Comparison of ENCODE assay signal across 23 cellular contexts in genomic region chr10:122336332-122336731, GRCh38.
"Had no signal": no experiment of that assay in that cellular context is flagged by ENCODE, and none has a peak within 500 bp of the region (broad histone marks: within the 10 kb centered on the region; RNA-seq: fewer than 3 reads in every experiment).

No MANE protein-coding gene starts in this region.

- H3K4me1 ChIP-seq: breast epithelium, lower lobe of right lung had no signal

- H3K9me3 ChIP-seq: breast epithelium, heart right ventricle, lower lobe of right lung, sigmoid colon, SK-N-SH, thyroid gland had no signal

- H3K4me3 ChIP-seq: breast epithelium, coronary artery, heart right ventricle, lower lobe of right lung, sigmoid colon, smooth muscle cell, thyroid gland had no signal

- H3K27me3 ChIP-seq: breast epithelium, heart right ventricle, sigmoid colon, thyroid gland had no signal

- ATAC-seq: activated CD4-positive, CD25-positive, alpha-beta regulatory T cell treated with anti-CD3 and anti-CD28 coated beads, Interleukin-2, amount 50 U/mL, for 24 hours; activated CD8-positive, alpha-beta T cell treated with anti-CD3 and anti-CD28 coated beads, Interleukin-2, amount 10 ng/mL, durations not matched to agents 7 days and 5 days; heart right ventricle; left lobe of liver; lower lobe of right lung had no signal

- DNase-seq: activated CD4-positive, alpha-beta T cell treated with anti-CD3 and anti-CD28 coated beads, Interleukin-2, amount 50 U/mL, for 1 hour; activated CD8-positive, alpha-beta T cell treated with anti-CD3 and anti-CD28 coated beads, Interleukin-2, amount 10 ng/mL, durations not matched to agents 7 days and 5 days; activated naive CD4-positive, alpha-beta T cell treated with Interleukin-2 at 50 U/mL for 16 hours; activated naive CD8-positive, alpha-beta T cell treated with anti-CD3 and anti-CD28 coated beads for 36 hours; activated T-cell treated with anti-CD3 and anti-CD28 coated beads, Interleukin-2, amount 50 U/mL, for 24 hours; heart right ventricle; islet precursor cell; lower lobe of right lung; naive B cell; occipital lobe; sigmoid colon; SK-N-SH; stimulated activated CD4-positive, alpha-beta T cell treated with anti-CD3 and anti-CD28 coated beads, Interleukin-15, amount 100 ng/mL, for 24 hours; stimulated activated CD4-positive, alpha-beta T cell treated with anti-CD3 and anti-CD28 coated beads, Interleukin-2, amount 100 ng/mL, for 48 hours; stimulated activated CD8-positive, alpha-beta memory T cell treated with anti-CD3 and anti-CD28 coated beads, Interleukin-4, amount 100 ng/mL, for 48 hours; stimulated activated naive CD4-positive, alpha-beta T cell; thyroid gland had no signal

- H3K36me3 ChIP-seq: breast epithelium, heart right ventricle, lower lobe of right lung, sigmoid colon, thyroid gland had no signal

- H3K27ac ChIP-seq: breast epithelium, coronary artery, heart right ventricle, lower lobe of right lung, sigmoid colon, thyroid gland, VCaP had no signal
